1 cellular context compared by ENCODE assay signal in the genomic region with DNA sequence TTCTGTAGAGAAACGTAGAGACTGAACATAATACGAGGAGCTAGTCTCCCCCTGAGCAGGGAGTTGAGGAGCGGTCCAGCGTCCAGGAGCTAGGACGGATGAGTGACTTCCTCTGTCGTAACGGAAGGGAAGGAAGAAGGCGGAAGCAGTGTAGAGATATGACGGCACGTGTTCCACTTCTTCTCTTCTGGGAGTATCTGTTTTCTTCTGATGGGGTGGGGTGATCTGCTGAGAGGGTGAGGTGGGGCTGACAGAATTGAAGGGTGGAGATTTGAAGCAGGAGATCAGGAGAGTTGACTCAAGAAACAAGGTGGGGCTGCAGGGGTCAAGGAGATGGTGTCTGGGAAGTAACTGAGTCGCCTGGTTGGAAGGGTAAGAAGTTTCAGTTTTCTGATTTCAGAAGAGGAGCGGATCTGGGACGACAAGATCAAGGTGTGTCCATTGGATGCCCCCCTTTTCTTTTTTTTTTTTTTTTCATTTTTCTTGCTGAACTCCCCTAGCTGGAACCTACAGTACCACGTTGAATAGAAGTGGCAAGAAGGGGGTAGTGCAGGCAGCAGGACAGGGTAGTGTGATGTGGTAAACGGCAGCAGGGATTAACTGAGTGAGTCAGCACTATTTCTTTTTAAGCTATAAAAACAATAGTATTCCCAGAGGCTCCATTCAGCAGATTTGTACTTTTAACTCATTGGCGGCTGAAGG.
TF ChIP-seq lines count a peak whose summit lies in the region.

No MANE protein-coding gene starts in this region.

TF ChIP-seq in HEK293, 187 proteins besides CTCF, POLR2A, EP300 and RAD21 (continued from another document):
- TF ChIP-seq, protein P1, sequence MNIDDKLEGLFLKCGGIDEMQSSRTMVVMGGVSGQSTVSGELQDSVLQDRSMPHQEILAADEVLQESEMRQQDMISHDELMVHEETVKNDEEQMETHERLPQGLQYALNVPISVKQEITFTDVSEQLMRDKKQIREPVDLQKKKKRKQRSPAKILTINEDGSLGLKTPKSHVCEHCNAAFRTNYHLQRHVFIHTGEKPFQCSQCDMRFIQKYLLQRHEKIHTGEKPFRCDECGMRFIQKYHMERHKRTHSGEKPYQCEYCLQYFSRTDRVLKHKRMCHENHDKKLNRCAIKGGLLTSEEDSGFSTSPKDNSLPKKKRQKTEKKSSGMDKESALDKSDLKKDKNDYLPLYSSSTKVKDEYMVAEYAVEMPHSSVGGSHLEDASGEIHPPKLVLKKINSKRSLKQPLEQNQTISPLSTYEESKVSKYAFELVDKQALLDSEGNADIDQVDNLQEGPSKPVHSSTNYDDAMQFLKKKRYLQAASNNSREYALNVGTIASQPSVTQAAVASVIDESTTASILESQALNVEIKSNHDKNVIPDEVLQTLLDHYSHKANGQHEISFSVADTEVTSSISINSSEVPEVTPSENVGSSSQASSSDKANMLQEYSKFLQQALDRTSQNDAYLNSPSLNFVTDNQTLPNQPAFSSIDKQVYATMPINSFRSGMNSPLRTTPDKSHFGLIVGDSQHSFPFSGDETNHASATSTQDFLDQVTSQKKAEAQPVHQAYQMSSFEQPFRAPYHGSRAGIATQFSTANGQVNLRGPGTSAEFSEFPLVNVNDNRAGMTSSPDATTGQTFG (tag by site-specific recombination; IDR thresholded peaks at IDR 0.05; ENCODE audit: borderline replicate concordance): no peak
- TF ChIP-seq, protein P2, sequence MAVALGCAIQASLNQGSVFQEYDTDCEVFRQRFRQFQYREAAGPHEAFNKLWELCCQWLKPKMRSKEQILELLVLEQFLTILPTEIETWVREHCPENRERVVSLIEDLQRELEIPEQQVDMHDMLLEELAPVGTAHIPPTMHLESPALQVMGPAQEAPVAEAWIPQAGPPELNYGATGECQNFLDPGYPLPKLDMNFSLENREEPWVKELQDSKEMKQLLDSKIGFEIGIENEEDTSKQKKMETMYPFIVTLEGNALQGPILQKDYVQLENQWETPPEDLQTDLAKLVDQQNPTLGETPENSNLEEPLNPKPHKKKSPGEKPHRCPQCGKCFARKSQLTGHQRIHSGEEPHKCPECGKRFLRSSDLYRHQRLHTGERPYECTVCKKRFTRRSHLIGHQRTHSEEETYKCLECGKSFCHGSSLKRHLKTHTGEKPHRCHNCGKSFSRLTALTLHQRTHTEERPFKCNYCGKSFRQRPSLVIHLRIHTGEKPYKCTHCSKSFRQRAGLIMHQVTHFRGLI (tag by site-specific recombination; IDR thresholded peaks at IDR 0.05): no peak
- TF ChIP-seq ZNF791 (tag by site-specific recombination; IDR thresholded peaks at IDR 0.05) (no peak), KLF9 (tag by site-specific recombination; IDR thresholded peaks at IDR 0.05; ENCODE audit: low read depth) (no peak), SP7 (tag by site-specific recombination; IDR thresholded peaks at IDR 0.05) (no peak), PRDM6 (tag by site-specific recombination; IDR thresholded peaks at IDR 0.05) (no peak; the same call in 1 of the 2 replicates), ZBTB8A (tag by site-specific recombination; IDR thresholded peaks at IDR 0.05) (0 out of 2 replicates have a peak, but pooled peaks have one; percentile 11), OSR2 (tag by site-specific recombination; IDR thresholded peaks at IDR 0.05) (peak; percentile 62), ZNF335 (tag by site-specific recombination; conservative IDR thresholded peaks at IDR 0.05) (peak; percentile 60), ZNF548 (tag by site-specific recombination; IDR thresholded peaks at IDR 0.05) (no peak), ZNF280D (tag by site-specific recombination; IDR thresholded peaks at IDR 0.05) (no peak), ZFP37 (tag by site-specific recombination; IDR thresholded peaks at IDR 0.05) (no peak), BCL11A (tag by site-specific recombination; IDR thresholded peaks at IDR 0.05; ENCODE audit: low read depth) (no peak), ZIC2 (tag by site-specific recombination; IDR thresholded peaks at IDR 0.05) (no peak), YY1 (tag by site-specific recombination; IDR thresholded peaks at IDR 0.05) (no peak), ZNF629 (tag by site-specific recombination; IDR thresholded peaks at IDR 0.05) (peak; percentile 50), ZNF146 (tag by site-specific recombination; IDR thresholded peaks at IDR 0.05) (no peak), TCF7L2 (IDR thresholded peaks at IDR 0.05; ENCODE audit: borderline replicate concordance, low read depth, low read length) (no peak), OVOL3 (tag by site-specific recombination; IDR thresholded peaks at IDR 0.05) (no peak), ZNF266 (tag by site-specific recombination; IDR thresholded peaks at IDR 0.05; ENCODE audit: low read depth) (no peak), ZNF830 (tag by site-specific recombination; IDR thresholded peaks at IDR 0.05; ENCODE audit: low read depth) (no peak)
- TF ChIP-seq, protein P3, sequence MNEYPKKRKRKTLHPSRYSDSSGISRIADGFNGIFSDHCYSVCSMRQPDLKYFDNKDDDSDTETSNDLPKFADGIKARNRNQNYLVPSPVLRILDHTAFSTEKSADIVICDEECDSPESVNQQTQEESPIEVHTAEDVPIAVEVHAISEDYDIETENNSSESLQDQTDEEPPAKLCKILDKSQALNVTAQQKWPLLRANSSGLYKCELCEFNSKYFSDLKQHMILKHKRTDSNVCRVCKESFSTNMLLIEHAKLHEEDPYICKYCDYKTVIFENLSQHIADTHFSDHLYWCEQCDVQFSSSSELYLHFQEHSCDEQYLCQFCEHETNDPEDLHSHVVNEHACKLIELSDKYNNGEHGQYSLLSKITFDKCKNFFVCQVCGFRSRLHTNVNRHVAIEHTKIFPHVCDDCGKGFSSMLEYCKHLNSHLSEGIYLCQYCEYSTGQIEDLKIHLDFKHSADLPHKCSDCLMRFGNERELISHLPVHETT (tag by site-specific recombination; IDR thresholded peaks at IDR 0.05): no peak
